ENCODE assay signal across 20 cellular contexts in the genomic region with DNA sequence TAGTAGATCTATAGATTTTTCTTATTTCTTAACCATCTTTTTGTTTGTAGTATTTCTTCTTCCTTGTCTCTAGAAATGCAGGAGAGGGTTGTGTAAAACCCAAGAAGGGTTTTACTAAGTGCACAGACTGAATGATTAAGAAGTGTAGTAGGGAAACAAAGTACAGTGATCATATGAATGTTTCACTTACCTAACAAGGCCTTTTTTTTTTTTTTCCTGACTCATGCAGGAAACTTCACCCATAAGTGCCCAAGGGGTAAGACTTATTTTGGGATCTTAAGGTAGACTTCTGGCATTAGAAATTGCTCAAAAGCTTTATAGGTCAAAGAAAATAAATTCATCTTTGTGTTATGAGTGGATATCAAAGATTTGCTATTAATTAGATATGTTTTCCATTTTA.
"Had no signal": no experiment of that assay in that cellular context is flagged by ENCODE, and none has a peak within 500 bp of the region (broad histone marks: within the 10 kb centered on the region; RNA-seq: fewer than 3 reads in every experiment).

No MANE protein-coding gene starts in this region.

- H3K4me3 ChIP-seq: coronary artery, lung, mucosa of descending colon, right atrium auricular region, smooth muscle cell, suprapubic skin, vagina had no signal

- DNase-seq: effector memory CD8-positive, alpha-beta T cell; hypothalamus; immature natural killer cell; islet precursor cell; mesenchymal stem cell; mucosa of descending colon; naive B cell; stimulated activated CD4-positive, alpha-beta T cell treated with anti-CD3 and anti-CD28 coated beads, Interleukin-12 subunit alpha, Interleukin-12 subunit beta, amount 100 ng/mL, for 4 hours; stimulated activated CD4-positive, alpha-beta T cell treated with anti-CD3 and anti-CD28 coated beads, Interleukin-1b, Interleukin-23, amount 100 ng/mL, for 48 hours; stimulated activated CD4-positive, alpha-beta T cell treated with anti-CD3 and anti-CD28 coated beads, Interleukin-4, amount 100 ng/mL, for 1 hour; stimulated activated CD8-positive, alpha-beta memory T cell treated with anti-CD3 and anti-CD28 coated beads, Interleukin-4, amount 100 ng/mL, for 48 hours; stimulated activated naive CD4-positive, alpha-beta T cell; stimulated activated naive CD8-positive, alpha-beta T cell treated with anti-CD3 and anti-CD28 coated beads, Interleukin-15, amount 100 ng/mL, for 72 hours; trophoblast cell had no signal
